Comparison of ENCODE assay signal across 2 cellular contexts in genomic region chr22:42805016-42805997, GRCh38.
TF ChIP-seq lines count a peak whose summit lies in the region.

No MANE protein-coding gene starts in this region.

TF ChIP-seq in A549, 52 proteins besides CTCF, POLR2A, EP300 and RAD21:
- TF ChIP-seq HOXB13 (CRISPR knock-in tag; IDR thresholded peaks at IDR 0.05; ENCODE audit: low read depth) (no peak), REST (IDR thresholded peaks at IDR 0.05) (no peak), MAFK (IDR thresholded peaks at IDR 0.05; ENCODE audit: partially characterized antibody) (peak; percentile 93), ESRRA (IDR thresholded peaks at IDR 0.05; ENCODE audit: borderline replicate concordance, low read length) (no peak)

TF ChIP-seq in H1, 55 proteins besides CTCF, POLR2A, EP300 and RAD21:
- TF ChIP-seq KDM5A (IDR thresholded peaks at IDR 0.05; ENCODE audit: low read length) (no peak), YY1 (IDR thresholded peaks at IDR 0.05; ENCODE audit: low read depth, low read length) (no peak), KDM1A (IDR thresholded peaks at IDR 0.05; ENCODE audit: borderline replicate concordance, low read length) (peak; percentile 33; the same call in 1 of the 2 replicates), MAFK (IDR thresholded peaks at IDR 0.05; ENCODE audit: low read depth, low read length) (peak; percentile 92), ZNF274 (IDR thresholded peaks at IDR 0.05; ENCODE audit: borderline replicate concordance, extremely low read depth, low read length) (no peak), ATF2 (IDR thresholded peaks at IDR 0.05; ENCODE audit: low read length) (no peak), SUZ12 (IDR thresholded peaks at IDR 0.05; ENCODE audit: low read length) (no peak), SRF (IDR thresholded peaks at IDR 0.05; ENCODE audit: low read depth, low read length) (no peak), HDAC6 (IDR thresholded peaks at IDR 0.05; ENCODE audit: low read depth, low read length) (no peak), CEBPB (IDR thresholded peaks at IDR 0.05; ENCODE audit: low read depth, low read length) (no peak), RFX5 (IDR thresholded peaks at IDR 0.05; ENCODE audit: borderline replicate concordance, low read depth, low read length) (no peak), SIN3A (conservative IDR thresholded peaks at IDR 0.05 in 1 of 2, IDR thresholded peaks at IDR 0.05 in 1 of 2; ENCODE audit: low read depth in 1 of 2, low read length in 2 of 2) (0 out of 4 replicates have a peak, but pooled peaks of 1 of the 2 experiments have one; percentile 17)
